Comparison of ENCODE assay signal across 9 cellular contexts in genomic region chr3:138173769-138174420, GRCh38. TPM values are rescaled to one million over a fixed set of nuclear protein-coding genes. Genes with fewer than 3 reads are reported as not detected.
A peak's percentile ranks its signal among the peaks of the same experiment; 100 is the strongest.
DNase-seq lines count a peak whose midpoint lies in the region; ATAC-seq, FAIRE-seq and TF ChIP-seq lines count a peak whose summit lies in the region.
"Had no signal": no experiment of that assay in that cellular context is flagged by ENCODE, and none has a peak within 500 bp of the region (broad histone marks: within the 10 kb centered on the region; RNA-seq: fewer than 3 reads in every experiment).

No MANE protein-coding gene starts in this region.

- intact Hi-C loops in left lung (cut with DNase I) (no loop called here), transverse colon (cut with DNase I; ENCODE audit: low total_unique reads) (no loop called here)

- CTCF ChIA-PET in HEK293 (lab: Yijun Ruan, JAX), result interaction anchor here (0.6 to 1.5 kb wide), 6 partner anchors 12 to 753 kb away, joined by 3 to 7 read pairs (median 3); no protein-coding TSS in a partner anchor

- H3K4me1 ChIP-seq in HEK293 (ENCODE audit: control insufficient read depth, insufficient read depth, low read length) (no peaks in the 10 kb centered on the region), left lung (peaks cover 6 to 30% of the 10 kb centered on the region in 2 donors), transverse colon (peaks cover 10 to 24% (median 13%) of the 10 kb centered on the region in 4 donors)

- 60 to 61% methylated on average over 9 to 13 of the region's 13 CpGs for WGBS in transverse colon (ENCODE audit: low coverage in 1 of 2), 2 donors

- TF ChIP-seq CTCF in HEK293 (tag by site-specific recombination; IDR thresholded peaks at IDR 0.05), result no peak
- TF ChIP-seq CTCF in left lung (IDR thresholded peaks at IDR 0.05), result no peak
- no peak for TF ChIP-seq CTCF in transverse colon (IDR thresholded peaks at IDR 0.05)

- POLR2A ChIA-PET in HEK293 (lab: Yijun Ruan, JAX), result interaction anchor here (0.6 to 3.4 kb wide), 6 partner anchors 9 to 172 kb away, joined by 3 to 22 read pairs (median 4); partner anchors contain the start of genes ARMC8 and DZIP1L
- POLR2A ChIA-PET in activated naive CD8-positive, alpha-beta T cell treated with anti-CD3 and anti-CD28 coated beads, Interleukin-2, amount 10 ng/mL, durations not matched to agents 7 days and 5 days (lab: Charles Lee), result interaction anchor here (0.6 to 3.3 kb wide), 6 partner anchors 12 to 420 kb away, joined by 3 to 24 read pairs (median 4); partner anchors contain the start of genes ARMC8 and CEP70

- FAIRE-seq in HTR-8/SVneo (lab: Jason Lieb, UNC), result no peak

- no peak for TF ChIP-seq POLR2A in transverse colon (IDR thresholded peaks at IDR 0.05)

- H3K27me3 Mint-ChIP-seq in activated naive CD8-positive, alpha-beta T cell treated with anti-CD3 and anti-CD28 coated beads, Interleukin-2, amount 10 ng/mL, durations not matched to agents 7 days and 5 days, result no peaks in the 10 kb centered on the region

- no peak for ATAC-seq in activated naive CD8-positive, alpha-beta T cell treated with anti-CD3 and anti-CD28 coated beads, Interleukin-2, amount 10 ng/mL, durations not matched to agents 7 days and 5 days (ENCODE audit: low read depth)
- peak; percentile 23 for ATAC-seq in left lung

- peak overlapping the region; percentile 76; the same call in 1 of the 2 replicates for H3K27ac ChIP-seq in HEK293 (ENCODE audit: extremely low read depth, low read depth, low read length)
- peak overlapping the region; percentile 80 to 89 for H3K27ac ChIP-seq in left lung
- peak overlapping the region; percentile 84 to 90 (median 87) for H3K27ac ChIP-seq in transverse colon

- no peak for TF ChIP-seq EP300 in transverse colon (IDR thresholded peaks at IDR 0.05; ENCODE audit: low read depth)

- no peaks in the 10 kb centered on the region for H3K9me3 ChIP-seq in HEK293 (ENCODE audit: control insufficient read depth, insufficient read depth, low read depth, low read length)
- no peaks in the 10 kb centered on the region for H3K9me3 ChIP-seq in left lung
- no peaks in the 10 kb centered on the region for H3K9me3 ChIP-seq in transverse colon

- H3K27ac Mint-ChIP-seq in activated naive CD8-positive, alpha-beta T cell treated with anti-CD3 and anti-CD28 coated beads, Interleukin-2, amount 10 ng/mL, durations not matched to agents 7 days and 5 days, result peak overlapping the region; percentile 93

- H3K27me3 ChIP-seq in left lung (no peaks in the 10 kb centered on the region), transverse colon (no peaks in the 10 kb centered on the region)

- in situ Hi-C loops in transverse colon (cut with MboI; ENCODE audit: low pct_ligation_motif_present in 1 of 4, low pct_unique_long_range_greater_than_20kb in 1 of 4, low sequenced_read_pairs in 3 of 4), result no loop called here

- no peaks in the 10 kb centered on the region for H3K9me3 Mint-ChIP-seq in activated naive CD8-positive, alpha-beta T cell treated with anti-CD3 and anti-CD28 coated beads, Interleukin-2, amount 10 ng/mL, durations not matched to agents 7 days and 5 days

- H3K4me3 Mint-ChIP-seq in activated naive CD8-positive, alpha-beta T cell treated with anti-CD3 and anti-CD28 coated beads, Interleukin-2, amount 10 ng/mL, durations not matched to agents 7 days and 5 days, result peak overlapping the region; percentile 93

- H3K36me3 Mint-ChIP-seq in activated naive CD8-positive, alpha-beta T cell treated with anti-CD3 and anti-CD28 coated beads, Interleukin-2, amount 10 ng/mL, durations not matched to agents 7 days and 5 days, result peaks cover 11% of the 10 kb centered on the region

- DNase-seq in AG08395 (ENCODE audit: low spot score), result peak; percentile 5
- no peak for DNase-seq in activated naive CD8-positive, alpha-beta T cell treated with anti-CD3 and anti-CD28 coated beads, Interleukin-2, amount 10 ng/mL, durations not matched to agents 7 days and 5 days
- no peak for DNase-seq in left lung
- DNase-seq in transverse colon, result no peak
- DNase-seq in HTR-8/SVneo (ENCODE audit: insufficient read length, low spot score), result no peak
- DNase-seq in NCI-H510A treated with DMSO at 0.1 percent for 48 hours (lab: John Stamatoyannopoulos, UW), result no peak
- no peak for DNase-seq in nucleus accumbens (lab: John Stamatoyannopoulos, UW)

- H3K4me1 Mint-ChIP-seq in activated naive CD8-positive, alpha-beta T cell treated with anti-CD3 and anti-CD28 coated beads, Interleukin-2, amount 10 ng/mL, durations not matched to agents 7 days and 5 days, result peaks cover 25% of the 10 kb centered on the region

- H3K36me3 ChIP-seq in HEK293 (ENCODE audit: control insufficient read depth in 2 of 2, insufficient read depth in 1 of 2, low read length in 2 of 2) (peaks cover 18 to 34% of the 10 kb centered on the region in 2 experiments; a peak in 2 of 3 replicates), left lung (peaks cover 0 to 20% of the 10 kb centered on the region in 2 donors), transverse colon (peaks cover 0 to 21% (median 6%) of the 10 kb centered on the region in 4 donors)

- peak overlapping the region; percentile 94 for H3K4me3 ChIP-seq in HEK293 (ENCODE audit: low read depth, low read length)
- H3K4me3 ChIP-seq in left lung, result peak overlapping the region; percentile 69 to 73
- peak overlapping the region; percentile 54 to 88 (median 70) for H3K4me3 ChIP-seq in transverse colon

TF ChIP-seq in HEK293, 187 proteins besides CTCF, POLR2A, EP300 and RAD21 (continues in another document):
- TF ChIP-seq ZEB2 (tag by site-specific recombination; IDR thresholded peaks at IDR 0.05) (no peak), ZNF280C (tag by site-specific recombination; IDR thresholded peaks at IDR 0.05) (no peak), ZNF776 (tag by site-specific recombination; IDR thresholded peaks at IDR 0.05; ENCODE audit: borderline replicate concordance) (no peak), ZNF692 (tag by site-specific recombination; IDR thresholded peaks at IDR 0.05) (no peak), ZNF23 (tag by site-specific recombination; IDR thresholded peaks at IDR 0.05; ENCODE audit: borderline replicate concordance) (no peak)
- TF ChIP-seq, protein P1, sequence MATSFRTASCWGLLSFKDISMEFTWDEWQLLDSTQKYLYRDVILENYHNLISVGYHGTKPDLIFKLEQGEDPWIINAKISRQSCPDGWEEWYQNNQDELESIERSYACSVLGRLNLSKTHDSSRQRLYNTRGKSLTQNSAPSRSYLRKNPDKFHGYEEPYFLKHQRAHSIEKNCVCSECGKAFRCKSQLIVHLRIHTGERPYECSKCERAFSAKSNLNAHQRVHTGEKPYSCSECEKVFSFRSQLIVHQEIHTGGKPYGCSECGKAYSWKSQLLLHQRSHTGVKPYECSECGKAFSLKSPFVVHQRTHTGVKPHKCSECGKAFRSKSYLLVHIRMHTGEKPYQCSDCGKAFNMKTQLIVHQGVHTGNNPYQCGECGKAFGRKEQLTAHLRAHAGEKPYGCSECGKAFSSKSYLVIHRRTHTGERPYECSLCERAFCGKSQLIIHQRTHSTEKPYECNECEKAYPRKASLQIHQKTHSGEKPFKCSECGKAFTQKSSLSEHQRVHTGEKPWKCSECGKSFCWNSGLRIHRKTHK (tag by site-specific recombination; IDR thresholded peaks at IDR 0.05), result no peak
- TF ChIP-seq, protein P2, sequence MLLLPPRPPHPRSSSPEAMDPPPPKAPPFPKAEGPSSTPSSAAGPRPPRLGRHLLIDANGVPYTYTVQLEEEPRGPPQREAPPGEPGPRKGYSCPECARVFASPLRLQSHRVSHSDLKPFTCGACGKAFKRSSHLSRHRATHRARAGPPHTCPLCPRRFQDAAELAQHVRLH (tag by site-specific recombination; IDR thresholded peaks at IDR 0.05), result no peak

RNA-seq across cellular contexts. Expression of gene DBR1, which starts 0.8 kb away (rescaled TPM):
- 10 to 100 TPM; 22.6 to 25.7 TPM for total RNA-seq in activated naive CD8-positive, alpha-beta T cell treated with anti-CD3 and anti-CD28 coated beads, Interleukin-2, amount 10 ng/mL, durations not matched to agents 7 days and 5 days
- total RNA-seq in left lung (10 to 100 TPM; 16.7 to 17.7 TPM), transverse colon (1 to 10 TPM in 3 of 4 donors, not detected in 1; 7.5 to 8.9 (median 7.8) TPM)

RNA-seq across cellular contexts. Expression of gene ARMC8, which starts 13.2 kb away (rescaled TPM):
- 10 to 100 TPM; 53.1 to 60.9 TPM for total RNA-seq in activated naive CD8-positive, alpha-beta T cell treated with anti-CD3 and anti-CD28 coated beads, Interleukin-2, amount 10 ng/mL, durations not matched to agents 7 days and 5 days
- total RNA-seq in left lung (10 to 100 TPM; 37.1 to 50.6 TPM), transverse colon (10 to 100 TPM; 48.1 to 63.8 (median 60.3) TPM)

RNA-seq across cellular contexts. Expression of gene A4GNT, which starts 41.7 kb away (rescaled TPM):
- total RNA-seq in activated naive CD8-positive, alpha-beta T cell treated with anti-CD3 and anti-CD28 coated beads, Interleukin-2, amount 10 ng/mL, durations not matched to agents 7 days and 5 days, result not detected
- not detected for total RNA-seq in left lung
- total RNA-seq in transverse colon, result not detected
- total RNA-seq: pulmonary artery endothelial cell had no signal

RNA-seq across cellular contexts. Expression of gene DZIP1L, which starts 58.5 kb away (rescaled TPM):
- total RNA-seq in activated naive CD8-positive, alpha-beta T cell treated with anti-CD3 and anti-CD28 coated beads, Interleukin-2, amount 10 ng/mL, durations not matched to agents 7 days and 5 days, result under 1 TPM in 1 of 2 experiments, not detected in 1; 0.40 TPM
- total RNA-seq in left lung (10 to 100 TPM; 14.0 to 16.6 TPM), transverse colon (10 to 100 TPM in 1 of 4 donors, 1 to 10 TPM in 2, not detected in 1; 4.6 to 13.0 (median 5.1) TPM)
